8 cellular contexts compared by ENCODE assay signal in genomic region chr1:26279598-26280332, GRCh38. TPM values are rescaled to one million over a fixed set of nuclear protein-coding genes. Genes with fewer than 3 reads are reported as not detected.
DNase-seq lines count a peak whose midpoint lies in the region; ATAC-seq and TF ChIP-seq lines count a peak whose summit lies in the region.

Gene SH3BGRL3 (plus strand): TSS chr1:26280086. CDS start chr1:26280156, 70 bp downstream.

- H3K36me3 ChIP-seq in lower lobe of right lung = peaks cover 27% of the 10 kb centered on the region

- ATAC-seq in GM19023 (IDR thresholded peaks at IDR 0.05; ENCODE audit: unreplicated experiment) = peak; percentile 72
- peak; percentile 64 for ATAC-seq in HG03342 (IDR thresholded peaks at IDR 0.05; ENCODE audit: unreplicated experiment)
- ATAC-seq in activated CD8-positive, alpha-beta T cell treated with anti-CD3 and anti-CD28 coated beads for 36 hours = peak; percentile 51
- ATAC-seq in lower lobe of right lung = peak; percentile 89 to 91

- peak; percentile 93 for DNase-seq in AG20443 (ENCODE audit: low spot score)
- DNase-seq in NCI-H774 (lab: John Stamatoyannopoulos, UW) = peak; percentile 55
- peak; percentile 88 for DNase-seq in activated CD8-positive, alpha-beta T cell treated with anti-CD3 and anti-CD28 coated beads for 36 hours
- peak; percentile 89 for DNase-seq in ecto neural progenitor cell (ENCODE audit: low spot score)
- peak; percentile 94 for DNase-seq in lower lobe of right lung
- DNase-seq in stimulated activated CD4-positive, alpha-beta T cell treated with anti-CD3 and anti-CD28 coated beads, TNF-alpha, amount 100 ng/mL, for 1 hour (ENCODE audit: low read depth in 3 of 3, low spot score in 1 of 3) = peak; percentile 66 to 71 (median 70)

- intact Hi-C loops in activated CD8-positive, alpha-beta T cell treated with anti-CD3 and anti-CD28 coated beads for 36 hours (cut with micrococcal nuclease) = loop anchor here (5.0 kb wide), 1 partner anchor 108 kb away; no protein-coding TSS in a partner anchor
- intact Hi-C loops in lower lobe of right lung (cut with DNase I) = no loop called here

- peaks cover 80% of the 10 kb centered on the region for H3K36me3 Mint-ChIP-seq in activated CD8-positive, alpha-beta T cell treated with anti-CD3 and anti-CD28 coated beads for 36 hours (ENCODE audit: low read depth)

- no peaks in the 10 kb centered on the region for H3K27me3 ChIP-seq in lower lobe of right lung (ENCODE audit: low read depth)

- CTCF ChIA-PET in activated CD8-positive, alpha-beta T cell treated with anti-CD3 and anti-CD28 coated beads for 36 hours (lab: Charles Lee) = interaction anchor here (0.7 to 8.9 kb wide), 7 partner anchors 9 to 138 kb away, joined by 3 to 282 read pairs (median 4); partner anchors contain the start of genes CD52 and CEP85

- no peak for TF ChIP-seq CTCF in activated CD8-positive, alpha-beta T cell treated with anti-CD3 and anti-CD28 coated beads for 36 hours (IDR thresholded peaks at IDR 0.05)
- TF ChIP-seq CTCF in lower lobe of right lung (IDR thresholded peaks at IDR 0.05) = peak; percentile 38

- no peaks in the 10 kb centered on the region for H3K9me3 ChIP-seq in lower lobe of right lung

- H3K27me3 Mint-ChIP-seq in activated CD8-positive, alpha-beta T cell treated with anti-CD3 and anti-CD28 coated beads for 36 hours = no peaks in the 10 kb centered on the region

- peak within 1 kb of the TSS; percentile 88 for H3K4me3 Mint-ChIP-seq in activated CD8-positive, alpha-beta T cell treated with anti-CD3 and anti-CD28 coated beads for 36 hours

- no peaks in the 10 kb centered on the region for H3K9me3 Mint-ChIP-seq in activated CD8-positive, alpha-beta T cell treated with anti-CD3 and anti-CD28 coated beads for 36 hours

- H3K27ac Mint-ChIP-seq in activated CD8-positive, alpha-beta T cell treated with anti-CD3 and anti-CD28 coated beads for 36 hours = peak within 1 kb of the TSS; percentile 99

- H3K4me1 Mint-ChIP-seq in activated CD8-positive, alpha-beta T cell treated with anti-CD3 and anti-CD28 coated beads for 36 hours (ENCODE audit: low read depth) = peaks cover 83% of the 10 kb centered on the region

- H3K4me1 ChIP-seq in lower lobe of right lung = peaks cover 88% of the 10 kb centered on the region

- POLR2A ChIA-PET in activated CD8-positive, alpha-beta T cell treated with anti-CD3 and anti-CD28 coated beads for 36 hours (lab: Charles Lee) = interaction anchor here (0.8 to 19.5 kb wide), 6 partner anchors 8 to 98 kb away, joined by 3 to 284 read pairs (median 4); partner anchors contain the start of gene CD52

- H3K27ac ChIP-seq in lower lobe of right lung = peak within 1 kb of the TSS; percentile 96

- H3K4me3 ChIP-seq in lower lobe of right lung = peak within 1 kb of the TSS; percentile 93

RNA-seq across cellular contexts. Expression of gene SH3BGRL3, which starts in this region (rescaled TPM):
- 100 to 1,000 TPM; 309 to 316 TPM for total RNA-seq in activated CD8-positive, alpha-beta T cell treated with anti-CD3 and anti-CD28 coated beads for 36 hours
- total RNA-seq in lower lobe of right lung = 204 TPM

Comparison
In these comparisons a context has a peak if more than half of its experiments do, and no peak if none do; other contexts are left out.
1. Peak in every context shown above with its lines: DNase-seq, ATAC-seq, H3K4me3 ChIP-seq and H3K27ac ChIP-seq.